Comparison of ENCODE assay signal across 8 cellular contexts in the genomic region with DNA sequence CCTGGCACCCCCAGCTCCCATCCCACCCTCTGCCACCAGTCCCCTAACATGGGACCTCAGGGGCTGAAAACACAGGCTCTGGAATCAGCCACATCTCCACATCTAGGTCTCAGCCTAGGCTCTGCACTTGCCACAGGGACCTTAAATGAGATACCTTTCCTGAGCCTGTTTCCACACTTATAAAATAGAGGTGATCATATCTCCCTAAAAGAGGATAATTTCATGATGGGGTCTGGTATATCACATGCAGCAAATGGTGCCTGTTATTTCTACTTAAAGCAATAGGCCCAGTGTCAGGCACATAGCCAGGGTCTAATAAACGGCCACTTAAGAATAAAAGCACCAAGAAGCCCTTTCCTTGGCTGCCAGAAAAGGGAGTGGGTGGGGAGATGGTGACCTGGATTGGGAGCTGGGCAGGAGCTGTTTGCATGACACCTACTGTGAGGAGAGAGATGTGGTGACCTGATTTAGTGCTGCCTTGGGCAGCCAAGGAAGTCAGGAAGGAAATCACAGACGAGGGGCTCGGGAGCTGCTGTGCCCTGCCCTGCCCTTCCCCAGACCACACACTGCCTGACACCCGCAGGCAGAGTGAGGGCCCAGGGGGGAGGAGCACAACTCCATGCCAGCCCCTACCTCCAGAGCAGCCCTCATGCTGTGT.
DNase-seq lines count a peak whose midpoint lies in the region; ATAC-seq and TF ChIP-seq lines count a peak whose summit lies in the region.

No MANE protein-coding gene starts in this region.

- H2BK120ac ChIP-seq in IMR-90 (ENCODE audit: low read depth, low read length): peak overlapping the region; percentile 99

- H3K18ac ChIP-seq in IMR-90 (ENCODE audit: low read depth, low read length): peak overlapping the region; percentile 76

- H2BK5ac ChIP-seq in IMR-90 (ENCODE audit: low read depth, low read length, poor library complexity, severe bottlenecking): peak overlapping the region; percentile 84

- peak overlapping the region; percentile 64 for H2AFZ ChIP-seq in IMR-90 (replicated peaks; ENCODE audit: low read length, poor library complexity)

- H3K4me2 ChIP-seq in IMR-90 (ENCODE audit: low read depth, low read length): no peak overlapping the region; the same call in 1 of the 2 replicates

- no peaks in the 10 kb centered on the region for H4K20me1 ChIP-seq in IMR-90 (ENCODE audit: insufficient read depth, low read length)

- ATAC-seq in IMR-90 (ENCODE audit: low read depth) (no peak), GM18907 (IDR thresholded peaks at IDR 0.05; ENCODE audit: unreplicated experiment) (no peak), GM19328 (IDR thresholded peaks at IDR 0.05; ENCODE audit: unreplicated experiment) (no peak), GM21576 (IDR thresholded peaks at IDR 0.05; ENCODE audit: unreplicated experiment) (no peak)

- TF ChIP-seq RAD21 in IMR-90 (IDR thresholded peaks at IDR 0.05; ENCODE audit: low read length): no peak

- H3K9me3 ChIP-seq in AG04450 (ENCODE audit: control insufficient read depth, insufficient read depth, low read length) (no peaks in the 10 kb centered on the region), IMR-90 (ENCODE audit: control insufficient read depth, insufficient read depth, low read length) (no peaks in the 10 kb centered on the region), mesodermal cell (ENCODE audit: control insufficient read depth, low read length) (no peaks in the 10 kb centered on the region)

- H3K9me1 ChIP-seq in IMR-90 (ENCODE audit: insufficient read depth, low read length): peaks cover 17% of the 10 kb centered on the region; the same call in 1 of the 2 replicates

- BruUV-seq in IMR-90 (replicated peaks; lab: Mats Ljungman, UMichigan): no TSS peak

- intact Hi-C loops in IMR-90 (cut with micrococcal nuclease): loop anchor here (2.0 kb wide), 1 partner anchor 39 kb away; no protein-coding TSS in a partner anchor

- dilution Hi-C loops in IMR-90 (cut with HindIII; ENCODE audit: low sequenced_read_pairs, unreplicated experiment): no loop called here

- H3K27ac ChIP-seq in AG04450 (ENCODE audit: low read depth, low read length) (peak overlapping the region; percentile 85), IMR-90 (ENCODE audit: insufficient read depth, low read length) (peak overlapping the region; percentile 89), angular gyrus (ENCODE audit: low read depth, low read length) (peak overlapping the region; percentile 94), mesodermal cell (ENCODE audit: low read depth, low read length, severe bottlenecking) (peak overlapping the region; percentile 95)

- H3K4ac ChIP-seq in IMR-90 (ENCODE audit: low read depth, low read length): peak overlapping the region; percentile 97

- H3K4me1 ChIP-seq in IMR-90 (ENCODE audit: control insufficient read depth, insufficient read depth, low read length) (peaks cover 43% of the 10 kb centered on the region), mesodermal cell (ENCODE audit: control insufficient read depth, insufficient read depth, low read length, poor library complexity, severe bottlenecking) (peaks cover 66% of the 10 kb centered on the region)

- POLR2A ChIA-PET in AG04450 (lab: Yijun Ruan, JAX) (no interaction called here), IMR-90 (lab: Charles Lee; ENCODE audit: unreplicated experiment) (no interaction called here)

- peak overlapping the region; percentile 95 to 98 for H4K8ac ChIP-seq in IMR-90 (ENCODE audit: low read depth in 2 of 2, low read length in 2 of 2)

- DNase-seq in AG04450 (ENCODE audit: low read depth, low spot score) (no peak), IMR-90 (no peak), HT-29 (ENCODE audit: low spot score) (no peak)

- H2AK9ac ChIP-seq in IMR-90 (replicated peaks; ENCODE audit: low read depth, low read length, poor library complexity): peak overlapping the region; percentile 81

- TF ChIP-seq POLR2A in IMR-90 (IDR thresholded peaks at IDR 0.05; ENCODE audit: low read depth, low read length): no peak

- in situ Hi-C loops in IMR-90 (cut with MboI; ENCODE audit: low sequenced_read_pairs): no loop called here

- H3K9ac ChIP-seq in IMR-90 (ENCODE audit: low read depth, low read length): peak overlapping the region; percentile 53

- H2BK20ac ChIP-seq in IMR-90 (ENCODE audit: low read depth, low read length): peak overlapping the region; percentile 93

- no peaks in the 10 kb centered on the region for H3K27me3 ChIP-seq in AG04450 (ENCODE audit: control insufficient read depth, insufficient read depth, low read length)
- no peaks in the 10 kb centered on the region for H3K27me3 ChIP-seq in IMR-90 (ENCODE audit: control insufficient read depth, insufficient read depth, low read length)

- H4K5ac ChIP-seq in IMR-90 (ENCODE audit: low read depth, low read length): peak overlapping the region; percentile 76

- H3K79me1 ChIP-seq in IMR-90 (ENCODE audit: low read depth in 1 of 2, low read length in 2 of 2): peaks cover 7 to 43% of the 10 kb centered on the region in 2 experiments; a peak in 3 of 4 replicates

- H3K56ac ChIP-seq in IMR-90 (ENCODE audit: extremely low read depth, insufficient read depth, low read length): peak overlapping the region; percentile 81

- H3K4me3 ChIP-seq in AG04450 (ENCODE audit: low read depth, low read length): no peak overlapping the region
- no peak overlapping the region for H3K4me3 ChIP-seq in IMR-90 (ENCODE audit: insufficient read depth, low read depth, low read length)
- no peak overlapping the region for H3K4me3 ChIP-seq in mesodermal cell (ENCODE audit: extremely low read depth, insufficient read depth, low read length, poor library complexity, severe bottlenecking)

- peak overlapping the region; percentile 93 for H3K14ac ChIP-seq in IMR-90 (replicated peaks; ENCODE audit: low read depth, low read length)

- H4K91ac ChIP-seq in IMR-90 (ENCODE audit: insufficient read depth, low read depth, low read length): peak overlapping the region; percentile 98

- H3K23ac ChIP-seq in IMR-90 (ENCODE audit: low read depth, low read length): peak overlapping the region; percentile 69

- TF ChIP-seq CTCF in AG04450 (IDR thresholded peaks at IDR 0.05; ENCODE audit: low read depth, low read length) (no peak), IMR-90 (conservative IDR thresholded peaks at IDR 0.05; ENCODE audit: low read depth, low read length) (no peak)

- peak overlapping the region; percentile 99 for H2AK5ac ChIP-seq in IMR-90 (ENCODE audit: low read depth, low read length)

- H3K36me3 ChIP-seq in IMR-90 (ENCODE audit: control insufficient read depth, insufficient read depth, low read length): no peaks in the 10 kb centered on the region
- H3K36me3 ChIP-seq in mesodermal cell (ENCODE audit: control insufficient read depth, insufficient read depth, low read length): no peaks in the 10 kb centered on the region

- CTCF ChIA-PET in AG04450 (lab: Charles Lee) (interaction anchor here (0.6 to 1.7 kb wide), 4 partner anchors 17 to 113 kb away, joined by 3 to 5 read pairs (median 4); no protein-coding TSS in a partner anchor), IMR-90 (lab: Yijun Ruan, JAX) (interaction anchor here (0.6 to 1.6 kb wide), 3 partner anchors 40 to 82 kb away, joined by 3 to 5 read pairs (median 5); no protein-coding TSS in a partner anchor)

- 0% methylated on average over 1 of the region's 4 CpGs; no CpG with 5 or more reads in 1 of the 2 experiments for WGBS in IMR-90 (ENCODE audit: extremely low coverage in 2 of 2, insufficient read length in 1 of 2), 2 experiments
- WGBS in mesodermal cell (ENCODE audit: insufficient coverage in 2 of 2), 2 experiments: 25 to 50% methylated on average over 4 of the region's 4 CpGs

- H2BK15ac ChIP-seq in IMR-90 (ENCODE audit: low read depth, low read length): peak overlapping the region; percentile 94; the same call in 2 of the 3 replicates

TF ChIP-seq in IMR-90, 13 proteins besides CTCF, POLR2A, EP300 and RAD21:
- no peak for TF ChIP-seq MAZ (IDR thresholded peaks at IDR 0.05; ENCODE audit: borderline replicate concordance, low read depth, low read length)
- TF ChIP-seq RCOR1 (IDR thresholded peaks at IDR 0.05; ENCODE audit: insufficient replicate concordance, low read length): no peak
- TF ChIP-seq MAFK (IDR thresholded peaks at IDR 0.05; ENCODE audit: low read depth, low read length): no peak
- no peak for TF ChIP-seq FOS (IDR thresholded peaks at IDR 0.05; ENCODE audit: low read depth, low read length)
- TF ChIP-seq RFX5 (IDR thresholded peaks at IDR 0.05; ENCODE audit: low read depth, low read length): no peak
- no peak for TF ChIP-seq USF2 (IDR thresholded peaks at IDR 0.05; ENCODE audit: low read depth, low read length)
- TF ChIP-seq CEBPB (IDR thresholded peaks at IDR 0.05; ENCODE audit: low read depth, low read length): no peak
- TF ChIP-seq CHD1 (IDR thresholded peaks at IDR 0.05; ENCODE audit: low read depth, low read length): no peak
- TF ChIP-seq NFE2L2 (IDR thresholded peaks at IDR 0.05; ENCODE audit: low read depth, low read length): no peak
- no peak for TF ChIP-seq ELK1 (IDR thresholded peaks at IDR 0.05; ENCODE audit: borderline replicate concordance, low read depth, low read length)
- no peak for TF ChIP-seq MXI1 (IDR thresholded peaks at IDR 0.05; ENCODE audit: borderline replicate concordance, low read depth, low read length)
- TF ChIP-seq BHLHE40 (IDR thresholded peaks at IDR 0.05; ENCODE audit: low read depth, low read length): no peak
- no peak for TF ChIP-seq SMC3 (IDR thresholded peaks at IDR 0.05; ENCODE audit: low read depth, low read length)
